Comparison of ENCODE assay signal across 8 cellular contexts in genomic region chr13:29428310-29428991, GRCh38.
DNase-seq lines count a peak whose midpoint lies in the region; ATAC-seq and TF ChIP-seq lines count a peak whose summit lies in the region.

No MANE protein-coding gene starts in this region.

- ATAC-seq in GM21717 (IDR thresholded peaks at IDR 0.05; ENCODE audit: unreplicated experiment) (no peak), GM21576 (IDR thresholded peaks at IDR 0.05; ENCODE audit: unreplicated experiment) (no peak)

- intact Hi-C loops in ovary (cut with DNase I): no loop called here

- peak overlapping the region in 1 of 2 donors; percentile 31 for H3K27ac ChIP-seq in ovary

- DNase-seq in ELF-1 (ENCODE audit: low read depth, low spot score) (peak; percentile 64), NT2/D1 (ENCODE audit: low read depth, low spot score) (peak; percentile 36), fibroblast of the aortic adventitia (ENCODE audit: low read depth) (no peak), ovary (peak; percentile 25 to 60 (median 36)), GM19238 (ENCODE audit: insufficient read length, low spot score) (no peak), A172 (ENCODE audit: low spot score) (no peak)

- no peak for TF ChIP-seq POLR2A in ovary (IDR thresholded peaks at IDR 0.05)

- H3K4me1 ChIP-seq in NT2/D1 (ENCODE audit: insufficient read depth, insufficient read length): no peaks in the 10 kb centered on the region
- no peaks in the 10 kb centered on the region for H3K4me1 ChIP-seq in ovary (ENCODE audit: insufficient read depth)

- peak; percentile 15 for TF ChIP-seq CTCF in fibroblast of the aortic adventitia (IDR thresholded peaks at IDR 0.05; ENCODE audit: insufficient read depth, low read length)
- no peak for TF ChIP-seq CTCF in ovary (IDR thresholded peaks at IDR 0.05)

- no peak for TF ChIP-seq EP300 in ovary (IDR thresholded peaks at IDR 0.05)

- H3K4me3 ChIP-seq in NT2/D1 (ENCODE audit: insufficient read length, low read depth) (peak overlapping the region; percentile 50), fibroblast of the aortic adventitia (ENCODE audit: low read depth, low read length) (peak overlapping the region; percentile 49), ovary (peak overlapping the region; percentile 27)

- 0 to 1% (median 0%) methylated on average over 31 of the region's 31 CpGs for WGBS in ovary, 3 donors

- H3K27me3 ChIP-seq in NT2/D1 (ENCODE audit: insufficient read depth, insufficient read length): peaks cover 13% of the 10 kb centered on the region
- H3K27me3 ChIP-seq in ovary: no peaks in the 10 kb centered on the region

- no peaks in the 10 kb centered on the region for H3K9me3 ChIP-seq in NT2/D1 (ENCODE audit: insufficient read depth, low read length)
- H3K9me3 ChIP-seq in ovary: no peaks in the 10 kb centered on the region

- peak overlapping the region; percentile 50 for H3K9ac ChIP-seq in NT2/D1 (ENCODE audit: insufficient read length, low read depth)

- H3K36me3 ChIP-seq in NT2/D1 (ENCODE audit: insufficient read depth, insufficient read length, low read length): no peaks in the 10 kb centered on the region
- no peaks in the 10 kb centered on the region for H3K36me3 ChIP-seq in ovary

Comparison
In these comparisons a context has a peak if more than half of its experiments do, and no peak if none do; other contexts are left out.
1. DNase-seq: peak in ELF-1 (single experiment), NT2/D1 (single experiment) and ovary (5 of 5); none in fibroblast of the aortic adventitia (single experiment), GM19238 (single experiment) and A172 (single experiment).
2. Peak in every context shown above with its lines, with median percentiles within 50 percentile points of each other: H3K4me3 ChIP-seq.